ENCODE assay signal across 1 cellular context in the genomic region with DNA sequence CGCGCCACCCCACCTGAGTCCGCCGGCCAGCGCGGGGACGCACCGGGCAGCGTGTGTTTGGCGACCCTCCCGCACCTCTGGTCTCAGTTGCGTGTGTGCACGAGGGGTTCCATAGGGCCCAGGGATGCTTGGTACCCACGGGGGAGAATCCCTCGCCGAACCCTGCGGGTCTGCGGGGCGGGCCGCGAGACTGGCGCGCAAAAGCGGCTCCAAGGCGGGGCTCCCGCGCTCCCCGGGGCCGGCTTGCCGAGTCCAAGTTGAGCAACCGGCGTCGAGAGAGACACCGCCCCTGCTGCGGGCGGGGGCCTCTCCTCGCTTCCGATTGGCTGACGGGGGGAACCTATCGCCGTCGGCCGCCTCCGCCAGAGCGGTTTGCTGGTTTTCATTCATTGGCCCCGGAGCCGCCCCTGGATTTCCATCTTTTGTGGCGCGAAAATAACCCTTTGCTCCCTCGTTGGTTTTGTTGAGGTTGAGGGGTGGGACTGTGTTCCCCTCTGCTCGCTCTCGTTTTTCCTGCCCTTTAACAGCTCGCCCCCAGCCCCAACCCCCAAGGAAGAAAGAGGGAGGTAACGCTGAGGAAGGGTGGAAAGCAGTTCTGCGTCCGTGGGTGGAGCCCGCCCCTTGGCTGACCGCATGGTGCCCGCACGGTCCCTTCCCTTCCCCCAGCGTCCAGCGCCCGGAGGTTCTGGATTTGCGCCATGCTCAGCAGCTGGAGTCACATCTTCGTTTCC.
TF ChIP-seq lines count a peak whose summit lies in the region.

No MANE protein-coding gene starts in this region.

TF ChIP-seq in HepG2, 621 proteins besides CTCF, POLR2A, EP300 and RAD21 (continued from another document and continues in another):
- TF ChIP-seq ZHX1 (CRISPR knock-in tag; IDR thresholded peaks at IDR 0.05; ENCODE audit: low read depth) = peak; percentile 59
- no peak for TF ChIP-seq ZUFSP (CRISPR knock-in tag; IDR thresholded peaks at IDR 0.05; ENCODE audit: borderline replicate concordance)
- TF ChIP-seq SAFB2 (CRISPR knock-in tag; IDR thresholded peaks at IDR 0.05; ENCODE audit: borderline replicate concordance, low read depth) = peak; percentile 75
- TF ChIP-seq, protein P1, sequence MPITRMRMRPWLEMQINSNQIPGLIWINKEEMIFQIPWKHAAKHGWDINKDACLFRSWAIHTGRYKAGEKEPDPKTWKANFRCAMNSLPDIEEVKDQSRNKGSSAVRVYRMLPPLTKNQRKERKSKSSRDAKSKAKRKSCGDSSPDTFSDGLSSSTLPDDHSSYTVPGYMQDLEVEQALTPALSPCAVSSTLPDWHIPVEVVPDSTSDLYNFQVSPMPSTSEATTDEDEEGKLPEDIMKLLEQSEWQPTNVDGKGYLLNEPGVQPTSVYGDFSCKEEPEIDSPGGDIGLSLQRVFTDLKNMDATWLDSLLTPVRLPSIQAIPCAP (CRISPR knock-in tag; IDR thresholded peaks at IDR 0.05; ENCODE audit: low read depth) = no peak
- TF ChIP-seq ZNF850 (CRISPR knock-in tag; conservative IDR thresholded peaks at IDR 0.05) = peak; percentile 61; the same call in 1 of the 2 replicates
- TF ChIP-seq, protein P2, sequence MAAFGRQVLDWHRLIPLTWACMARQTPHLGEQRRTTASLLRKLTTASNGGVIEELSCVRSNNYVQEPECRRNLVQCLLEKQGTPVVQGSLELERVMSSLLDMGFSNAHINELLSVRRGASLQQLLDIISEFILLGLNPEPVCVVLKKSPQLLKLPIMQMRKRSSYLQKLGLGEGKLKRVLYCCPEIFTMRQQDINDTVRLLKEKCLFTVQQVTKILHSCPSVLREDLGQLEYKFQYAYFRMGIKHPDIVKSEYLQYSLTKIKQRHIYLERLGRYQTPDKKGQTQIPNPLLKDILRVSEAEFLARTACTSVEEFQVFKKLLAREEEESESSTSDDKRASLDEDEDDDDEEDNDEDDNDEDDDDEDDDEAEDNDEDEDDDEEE (CRISPR knock-in tag; IDR thresholded peaks at IDR 0.05) = no peak; the same call in 1 of the 2 replicates
- TF ChIP-seq NFE2 (CRISPR knock-in tag; IDR thresholded peaks at IDR 0.05) = no peak
- TF ChIP-seq, protein P3, sequence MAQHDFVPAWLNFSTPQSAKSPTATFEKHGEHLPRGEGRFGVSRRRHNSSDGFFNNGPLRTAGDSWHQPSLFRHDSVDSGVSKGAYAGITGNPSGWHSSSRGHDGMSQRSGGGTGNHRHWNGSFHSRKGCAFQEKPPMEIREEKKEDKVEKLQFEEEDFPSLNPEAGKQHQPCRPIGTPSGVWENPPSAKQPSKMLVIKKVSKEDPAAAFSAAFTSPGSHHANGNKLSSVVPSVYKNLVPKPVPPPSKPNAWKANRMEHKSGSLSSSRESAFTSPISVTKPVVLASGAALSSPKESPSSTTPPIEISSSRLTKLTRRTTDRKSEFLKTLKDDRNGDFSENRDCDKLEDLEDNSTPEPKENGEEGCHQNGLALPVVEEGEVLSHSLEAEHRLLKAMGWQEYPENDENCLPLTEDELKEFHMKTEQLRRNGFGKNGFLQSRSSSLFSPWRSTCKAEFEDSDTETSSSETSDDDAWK (CRISPR knock-in tag; IDR thresholded peaks at IDR 0.05) = no peak
- 0 out of 2 replicates have a peak, but pooled peaks have one; percentile 49 for TF ChIP-seq KLF6 (CRISPR knock-in tag; IDR thresholded peaks at IDR 0.05)
- TF ChIP-seq HNF4A (CRISPR knock-in tag; IDR thresholded peaks at IDR 0.05) = peak; percentile 76
- TF ChIP-seq, protein P4, sequence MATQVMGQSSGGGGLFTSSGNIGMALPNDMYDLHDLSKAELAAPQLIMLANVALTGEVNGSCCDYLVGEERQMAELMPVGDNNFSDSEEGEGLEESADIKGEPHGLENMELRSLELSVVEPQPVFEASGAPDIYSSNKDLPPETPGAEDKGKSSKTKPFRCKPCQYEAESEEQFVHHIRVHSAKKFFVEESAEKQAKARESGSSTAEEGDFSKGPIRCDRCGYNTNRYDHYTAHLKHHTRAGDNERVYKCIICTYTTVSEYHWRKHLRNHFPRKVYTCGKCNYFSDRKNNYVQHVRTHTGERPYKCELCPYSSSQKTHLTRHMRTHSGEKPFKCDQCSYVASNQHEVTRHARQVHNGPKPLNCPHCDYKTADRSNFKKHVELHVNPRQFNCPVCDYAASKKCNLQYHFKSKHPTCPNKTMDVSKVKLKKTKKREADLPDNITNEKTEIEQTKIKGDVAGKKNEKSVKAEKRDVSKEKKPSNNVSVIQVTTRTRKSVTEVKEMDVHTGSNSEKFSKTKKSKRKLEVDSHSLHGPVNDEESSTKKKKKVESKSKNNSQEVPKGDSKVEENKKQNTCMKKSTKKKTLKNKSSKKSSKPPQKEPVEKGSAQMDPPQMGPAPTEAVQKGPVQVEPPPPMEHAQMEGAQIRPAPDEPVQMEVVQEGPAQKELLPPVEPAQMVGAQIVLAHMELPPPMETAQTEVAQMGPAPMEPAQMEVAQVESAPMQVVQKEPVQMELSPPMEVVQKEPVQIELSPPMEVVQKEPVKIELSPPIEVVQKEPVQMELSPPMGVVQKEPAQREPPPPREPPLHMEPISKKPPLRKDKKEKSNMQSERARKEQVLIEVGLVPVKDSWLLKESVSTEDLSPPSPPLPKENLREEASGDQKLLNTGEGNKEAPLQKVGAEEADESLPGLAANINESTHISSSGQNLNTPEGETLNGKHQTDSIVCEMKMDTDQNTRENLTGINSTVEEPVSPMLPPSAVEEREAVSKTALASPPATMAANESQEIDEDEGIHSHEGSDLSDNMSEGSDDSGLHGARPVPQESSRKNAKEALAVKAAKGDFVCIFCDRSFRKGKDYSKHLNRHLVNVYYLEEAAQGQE (IDR thresholded peaks at IDR 0.05; ENCODE audit: borderline replicate concordance in 1 of 2, low read depth in 1 of 2, low read length in 2 of 2) = no peak; a peak in 1 of 4 replicates
- no peak for TF ChIP-seq SETDB1 (CRISPR knock-in tag; IDR thresholded peaks at IDR 0.05; ENCODE audit: borderline replicate concordance)
- TF ChIP-seq ZNF709 (CRISPR knock-in tag; IDR thresholded peaks at IDR 0.05) = no peak
- TF ChIP-seq RCOR2 (CRISPR knock-in tag; IDR thresholded peaks at IDR 0.05) = no peak; the same call in 1 of the 2 replicates
- peak; percentile 54 for TF ChIP-seq U2AF1 (optimal IDR thresholded peaks at IDR 0.05; ENCODE audit: low read depth, low read length)
- TF ChIP-seq AFF4 (CRISPR knock-in tag; IDR thresholded peaks at IDR 0.05) = peak; percentile 82; the same call in 1 of the 2 replicates
- TF ChIP-seq TOPORS (CRISPR knock-in tag; IDR thresholded peaks at IDR 0.05) = peak; percentile 93; the same call in 1 of the 2 replicates
- 0 out of 2 replicates have a peak, but pooled peaks have one; percentile 20 for TF ChIP-seq ZNF124 (CRISPR knock-in tag; IDR thresholded peaks at IDR 0.05)
- TF ChIP-seq NR2F2 (IDR thresholded peaks at IDR 0.05; ENCODE audit: borderline replicate concordance, low read depth) = 0 out of 2 replicates have a peak, but pooled peaks have one; percentile 29
- peak; percentile 84; the same call in 1 of the 2 replicates for TF ChIP-seq SIN3A (IDR thresholded peaks at IDR 0.05; ENCODE audit: borderline replicate concordance, low read depth, low read length)
- no peak for TF ChIP-seq ZNF34 (CRISPR knock-in tag; IDR thresholded peaks at IDR 0.05; ENCODE audit: borderline replicate concordance)
- TF ChIP-seq ZNF83 (CRISPR knock-in tag; IDR thresholded peaks at IDR 0.05; ENCODE audit: borderline replicate concordance) = 0 out of 2 replicates have a peak, but pooled peaks have one; percentile 36
- 0 out of 2 replicates have a peak, but pooled peaks have one; percentile 0 for TF ChIP-seq SRF (IDR thresholded peaks at IDR 0.05; ENCODE audit: low read depth, low read length)
- no peak for TF ChIP-seq PHF5A (CRISPR knock-in tag; IDR thresholded peaks at IDR 0.05; ENCODE audit: low read depth, unreplicated experiment)
- TF ChIP-seq DR1 (CRISPR knock-in tag; IDR thresholded peaks at IDR 0.05) = peak; percentile 57; the same call in 1 of the 2 replicates
- peak; percentile 82 for TF ChIP-seq YEATS4 (CRISPR knock-in tag; IDR thresholded peaks at IDR 0.05; ENCODE audit: borderline replicate concordance)
- no peak for TF ChIP-seq ZBTB39 (CRISPR knock-in tag; IDR thresholded peaks at IDR 0.05)
- TF ChIP-seq HNRNPUL1 (IDR thresholded peaks at IDR 0.05; ENCODE audit: low read depth, low read length) = 0 out of 2 replicates have a peak, but pooled peaks have one; percentile 48
- TF ChIP-seq, protein P5, sequence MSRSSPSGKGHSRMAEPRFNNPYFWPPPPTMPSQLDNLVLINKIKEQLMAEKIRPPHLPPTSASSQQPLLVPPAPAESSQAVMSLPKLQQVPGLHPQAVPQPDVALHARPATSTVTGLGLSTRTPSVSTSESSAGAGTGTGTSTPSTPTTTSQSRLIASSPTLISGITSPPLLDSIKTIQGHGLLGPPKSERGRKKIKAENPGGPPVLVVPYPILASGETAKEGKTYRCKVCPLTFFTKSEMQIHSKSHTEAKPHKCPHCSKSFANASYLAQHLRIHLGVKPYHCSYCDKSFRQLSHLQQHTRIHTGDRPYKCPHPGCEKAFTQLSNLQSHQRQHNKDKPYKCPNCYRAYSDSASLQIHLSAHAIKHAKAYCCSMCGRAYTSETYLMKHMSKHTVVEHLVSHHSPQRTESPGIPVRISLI (CRISPR knock-in tag; IDR thresholded peaks at IDR 0.05; ENCODE audit: borderline replicate concordance) = peak; percentile 48; the same call in 1 of the 2 replicates
- peak; percentile 71; the same call in 1 of the 2 replicates for TF ChIP-seq ETS1 (CRISPR knock-in tag; IDR thresholded peaks at IDR 0.05)
